Comparison of ENCODE assay signal across 8 cellular contexts in the genomic region with DNA sequence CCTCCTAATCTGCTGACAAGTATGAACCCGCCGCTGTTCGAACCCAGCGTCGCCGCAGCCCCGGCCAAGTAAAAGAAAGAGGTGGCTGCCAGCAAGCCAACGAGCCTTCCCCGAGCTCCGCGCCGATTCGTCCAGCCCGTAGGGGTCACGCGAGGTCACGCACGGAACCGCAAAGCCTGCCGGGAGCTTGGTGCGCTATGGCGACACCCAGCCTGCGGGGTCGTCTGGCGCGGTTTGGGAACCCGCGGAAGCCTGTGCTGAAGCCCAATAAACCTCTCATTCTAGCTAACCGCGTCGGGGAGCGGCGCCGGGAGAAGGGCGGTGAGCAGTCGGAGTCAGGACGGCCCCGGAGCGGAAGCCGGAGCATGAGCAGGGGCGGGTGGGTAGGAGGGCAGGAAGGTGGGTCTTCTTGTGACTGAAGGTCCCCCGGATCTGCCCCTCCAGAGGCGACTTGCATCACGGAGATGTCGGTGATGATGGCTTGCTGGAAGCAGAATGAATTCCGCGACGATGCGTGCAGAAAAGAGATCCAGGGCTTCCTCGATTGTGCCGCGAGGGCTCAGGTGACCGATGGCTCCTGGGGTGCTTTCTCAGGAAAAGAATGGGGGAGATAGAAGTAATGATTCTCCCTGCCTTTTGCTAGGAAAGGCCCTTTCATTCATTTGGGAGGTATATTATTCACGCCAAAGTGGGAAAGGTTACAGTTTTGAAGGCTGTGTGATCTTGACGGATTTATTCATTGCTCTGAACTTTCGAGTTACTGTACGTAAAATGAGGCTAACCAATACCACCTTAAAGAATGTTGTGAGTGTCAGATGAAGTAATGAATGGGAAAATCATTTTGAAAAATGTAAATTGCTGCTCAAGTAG.
DNase-seq lines count a peak whose midpoint lies in the region; ATAC-seq and TF ChIP-seq lines count a peak whose summit lies in the region.

Gene CHCHD1, plus strand, starts transcription at position 170 of the 870 bp plus-strand sequence. Its CDS starts 28 bp downstream, at position 198.

- TF ChIP-seq POLR2A in GM10847 (IDR thresholded peaks at IDR 0.05; ENCODE audit: extremely low read depth, insufficient read length), result peak; percentile 93

- peak; percentile 57 to 76 for DNase-seq in NCI-H1930 (lab: John Stamatoyannopoulos, UW)
- DNase-seq in T1000 (lab: John Stamatoyannopoulos, UW), result peak; percentile 83
- peak; percentile 95 for DNase-seq in astrocyte of the hippocampus (ENCODE audit: low read depth, low spot score)
- peak; percentile 77 to 83 for DNase-seq in hippocampal formation (lab: John Stamatoyannopoulos, UW)
- DNase-seq in retinal pigment epithelial cell (ENCODE audit: low read depth), result peak; percentile 68

- ATAC-seq in HG02763 (IDR thresholded peaks at IDR 0.05; ENCODE audit: unreplicated experiment) (peak; percentile 53), HG03108 (IDR thresholded peaks at IDR 0.05; ENCODE audit: unreplicated experiment) (no peak)

- no peak for TF ChIP-seq CTCF in retinal pigment epithelial cell (conservative IDR thresholded peaks at IDR 0.05; ENCODE audit: low read depth, low read length)

- H3K4me3 ChIP-seq in retinal pigment epithelial cell (ENCODE audit: low read length), result peak within 1 kb of the TSS; percentile 82
